22 cellular contexts compared by ENCODE assay signal in the genomic region with DNA sequence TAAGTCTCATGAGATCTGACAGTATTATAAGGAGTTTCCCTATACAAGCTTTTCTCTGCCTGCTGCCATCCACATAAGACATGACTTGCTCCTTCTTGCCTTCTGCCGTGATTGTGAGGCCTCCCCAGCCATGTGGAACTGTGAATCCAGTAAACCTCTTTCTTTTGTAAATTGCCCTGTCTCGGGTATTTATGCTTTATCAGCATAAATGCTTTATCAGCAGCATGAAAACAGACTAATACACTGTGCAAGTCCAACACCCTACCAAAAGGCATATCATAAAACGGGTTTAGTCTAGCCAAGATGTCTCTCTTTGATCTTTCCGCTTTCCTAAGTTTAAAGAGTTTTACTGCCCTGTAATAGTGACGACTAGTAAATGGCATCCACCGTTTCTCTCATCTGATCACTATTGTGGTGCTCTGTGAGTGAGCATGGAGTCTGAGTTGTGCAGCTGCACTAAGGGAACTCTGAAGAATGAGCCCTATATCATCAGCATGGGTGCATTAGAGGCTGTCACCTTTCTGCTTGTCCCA.
"Had no signal": no experiment of that assay in that cellular context is flagged by ENCODE, and none has a peak within 500 bp of the region (broad histone marks: within the 10 kb centered on the region; RNA-seq: fewer than 3 reads in every experiment).

No MANE protein-coding gene starts in this region.

- H3K9me3 ChIP-seq: esophagus muscularis mucosa, gastroesophageal sphincter, testis had no signal

- H3K27me3 ChIP-seq: esophagus muscularis mucosa, gastroesophageal sphincter, testis had no signal

- ATAC-seq: activated CD8-positive, alpha-beta memory T cell treated with anti-CD3 and anti-CD28 coated beads, Interleukin-2, amount 10 ng/mL, durations not matched to agents 7 days and 5 days; activated CD8-positive, alpha-beta T cell treated with anti-CD3 and anti-CD28 coated beads for 36 hours; activated naive CD8-positive, alpha-beta T cell treated with anti-CD3 and anti-CD28 coated beads, Interleukin-2, amount 50 U/mL, for 24 hours; gastroesophageal sphincter; right cardiac atrium; stimulated activated memory B cell treated with anti-CD40 and anti-IgM and Interleukin-4, amounts not matched to agents 10 μg/mL and 1 μg/mL and 100 μg/mL, for 72 hours had no signal

- H3K4me3 ChIP-seq: esophagus muscularis mucosa, gastroesophageal sphincter, skin epidermis, testis had no signal

- H2AFZ ChIP-seq: parathyroid adenoma had no signal

- H3K27ac Mint-ChIP-seq: activated CD4-positive, alpha-beta T cell treated with anti-CD3 and anti-CD28 coated beads, Interleukin-2, amount 10 ng/mL, durations not matched to agents 7 days and 5 days; activated CD8-positive, alpha-beta memory T cell treated with anti-CD3 and anti-CD28 coated beads, Interleukin-2, amount 10 ng/mL, durations not matched to agents 7 days and 5 days; activated CD8-positive, alpha-beta T cell treated with anti-CD3 and anti-CD28 coated beads for 36 hours; activated naive CD8-positive, alpha-beta T cell treated with anti-CD3 and anti-CD28 coated beads, Interleukin-2, amount 50 U/mL, for 24 hours; stimulated activated memory B cell treated with anti-CD40 and anti-IgM and Interleukin-4, amounts not matched to agents 10 μg/mL and 1 μg/mL and 100 μg/mL, for 72 hours had no signal

- H3K27me3 Mint-ChIP-seq: activated naive CD8-positive, alpha-beta T cell treated with anti-CD3 and anti-CD28 coated beads, Interleukin-2, amount 50 U/mL, for 24 hours; brain; stimulated activated memory B cell treated with anti-CD40 and anti-IgM and Interleukin-4, amounts not matched to agents 10 μg/mL and 1 μg/mL and 100 μg/mL, for 72 hours had no signal

- H3K27ac ChIP-seq: esophagus muscularis mucosa, gastroesophageal sphincter, parathyroid adenoma, skin epidermis, testis had no signal

- H3K4me3 Mint-ChIP-seq: activated CD4-positive, alpha-beta T cell treated with anti-CD3 and anti-CD28 coated beads, Interleukin-2, amount 10 ng/mL, durations not matched to agents 7 days and 5 days; activated CD8-positive, alpha-beta memory T cell treated with anti-CD3 and anti-CD28 coated beads, Interleukin-2, amount 10 ng/mL, durations not matched to agents 7 days and 5 days; activated CD8-positive, alpha-beta T cell treated with anti-CD3 and anti-CD28 coated beads for 36 hours; activated naive CD8-positive, alpha-beta T cell treated with anti-CD3 and anti-CD28 coated beads, Interleukin-2, amount 50 U/mL, for 24 hours; brain; nephron; stimulated activated memory B cell treated with anti-CD40 and anti-IgM and Interleukin-4, amounts not matched to agents 10 μg/mL and 1 μg/mL and 100 μg/mL, for 72 hours had no signal

- H3K9ac ChIP-seq: parathyroid adenoma had no signal

- H3K79me2 ChIP-seq: parathyroid adenoma had no signal

- FAIRE-seq: islet of Langerhans had no signal

- H3K4me1 Mint-ChIP-seq: activated CD4-positive, alpha-beta T cell treated with anti-CD3 and anti-CD28 coated beads, Interleukin-2, amount 10 ng/mL, durations not matched to agents 7 days and 5 days; activated CD8-positive, alpha-beta memory T cell treated with anti-CD3 and anti-CD28 coated beads, Interleukin-2, amount 10 ng/mL, durations not matched to agents 7 days and 5 days; activated naive CD8-positive, alpha-beta T cell treated with anti-CD3 and anti-CD28 coated beads, Interleukin-2, amount 50 U/mL, for 24 hours; brain; nephron; stimulated activated memory B cell treated with anti-CD40 and anti-IgM and Interleukin-4, amounts not matched to agents 10 μg/mL and 1 μg/mL and 100 μg/mL, for 72 hours had no signal

- H3K36me3 ChIP-seq: esophagus muscularis mucosa, gastroesophageal sphincter had no signal

- DNase-seq: activated CD4-positive, alpha-beta T cell treated with anti-CD3 and anti-CD28 coated beads, Interleukin-2, amount 10 ng/mL, durations not matched to agents 7 days and 5 days; activated CD4-positive, CD25-positive, alpha-beta regulatory T cell treated with anti-CD3 and anti-CD28 coated beads, Interleukin-2, amount 50 U/mL, for 72 hours; activated CD8-positive, alpha-beta memory T cell treated with anti-CD3 and anti-CD28 coated beads, Interleukin-2, amount 10 ng/mL, durations not matched to agents 7 days and 5 days; activated CD8-positive, alpha-beta T cell treated with anti-CD3 and anti-CD28 coated beads for 36 hours; activated effector memory CD4-positive, alpha-beta T cell treated with anti-CD3 and anti-CD28 coated beads, Interleukin-2, amount 50 U/mL, for 16 hours; activated naive CD4-positive, alpha-beta T cell treated with anti-CD3 and anti-CD28 coated beads, Interleukin-2, amount 50 U/mL, for 16 hours; activated naive CD8-positive, alpha-beta T cell treated with anti-CD3 and anti-CD28 coated beads, Interleukin-2, amount 50 U/mL, for 24 hours; activated T-cell treated with anti-CD3 and anti-CD28 coated beads for 4 hours; caudate nucleus; dermis blood vessel endothelial cell; head of caudate nucleus; right cardiac atrium; stimulated activated CD4-positive, alpha-beta T cell treated with anti-CD3 and anti-CD28 coated beads, Interleukin-15, amount 100 ng/mL, for 24 hours; testis had no signal

- H3K4me1 ChIP-seq: esophagus muscularis mucosa, gastroesophageal sphincter, parathyroid adenoma, testis had no signal
